In the genomic region with DNA sequence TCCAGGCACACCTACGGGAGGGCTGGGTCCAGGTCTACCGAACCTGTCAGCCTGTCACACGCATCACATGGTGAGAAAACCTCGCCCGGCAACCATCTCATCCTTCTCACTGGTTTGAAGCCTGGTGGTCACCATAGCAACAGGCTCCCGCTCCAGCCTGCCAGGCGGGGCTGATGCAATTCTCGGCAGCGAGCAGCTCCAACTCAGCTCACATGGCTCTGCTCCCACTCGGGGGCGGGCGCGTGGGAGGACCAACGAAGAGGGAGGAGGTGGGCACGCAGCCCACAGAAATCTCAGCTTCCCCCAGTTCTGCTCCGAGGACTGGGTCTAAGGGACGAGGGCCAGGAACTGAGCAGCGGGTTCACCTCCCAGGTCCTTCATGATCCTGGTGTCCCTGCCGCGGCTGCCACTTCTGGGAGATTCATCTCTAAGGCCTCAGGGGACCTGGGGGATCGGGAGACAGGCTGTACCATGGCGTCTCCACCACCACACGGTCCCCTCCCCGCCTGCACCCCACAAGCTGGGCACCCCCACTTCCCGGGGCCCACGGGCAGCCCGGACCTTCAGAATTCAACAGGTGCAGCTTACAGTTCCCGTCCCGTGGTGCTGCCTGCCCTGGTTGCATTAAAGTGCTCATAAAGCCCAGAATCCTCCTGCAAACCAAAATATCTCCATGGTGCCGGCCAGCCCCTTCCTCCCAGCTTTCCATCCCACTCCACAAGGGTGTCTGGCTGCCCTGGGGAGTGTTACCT, we compare ENCODE assay signal across 8 cellular contexts. TPM values are rescaled to one million over a fixed set of nuclear protein-coding genes. Genes with fewer than 3 reads are reported as not detected.
DNase-seq lines count a peak whose midpoint lies in the region; ATAC-seq lines count a peak whose summit lies in the region.

No MANE protein-coding gene starts in this region.

- DNase-seq in A172 (ENCODE audit: low spot score) (peak; percentile 40), HT-29 (ENCODE audit: low spot score) (peak; percentile 13), SK-N-DZ (ENCODE audit: low spot score) (peak; percentile 72), left cardiac atrium (peak; percentile 75), superior temporal gyrus (ENCODE audit: extremely low spot score) (peak; percentile 70), activated T-cell treated with anti-CD3 and anti-CD28 coated beads for 4 hours (no peak)

- ATAC-seq in left cardiac atrium: peak; percentile 69 to 71
- ATAC-seq in GM21619 (IDR thresholded peaks at IDR 0.05; ENCODE audit: unreplicated experiment): no peak
- no peak for ATAC-seq in GM19467 (IDR thresholded peaks at IDR 0.05; ENCODE audit: unreplicated experiment)

- intact Hi-C loops in left cardiac atrium (cut with DNase I): no loop called here

RNA-seq across cellular contexts. Expression of a gene that starts 25.8 kb away (rescaled TPM):
- 44.7 and 66.9 TPM in 2 replicates for total RNA-seq in A172 (2014; rRNA removed; shearing (Covaris generic))
- 54.9 and 85.2 TPM in 2 replicates for total RNA-seq in HT-29 (2014; rRNA removed; shearing (Covaris generic))
- 17.6 and 19.4 TPM in 2 replicates for polyA plus RNA-seq in SK-N-DZ (2014; cell fraction: cytosol; rRNA removed)
- polyA plus RNA-seq in SK-N-DZ (2014; cell fraction: nucleus; rRNA removed): 13.4 and 20.1 TPM in 2 replicates
- total RNA-seq in left cardiac atrium: 100 to 1,000 TPM; 118 to 132 TPM

Comparison
In these comparisons a context has a peak if more than half of its experiments do, and no peak if none do; other contexts are left out.
1. ATAC-seq: peak in left cardiac atrium (2 of 2); none in GM21619 (single experiment) and GM19467 (single experiment).